1 cellular context compared by ENCODE assay signal in the genomic region with DNA sequence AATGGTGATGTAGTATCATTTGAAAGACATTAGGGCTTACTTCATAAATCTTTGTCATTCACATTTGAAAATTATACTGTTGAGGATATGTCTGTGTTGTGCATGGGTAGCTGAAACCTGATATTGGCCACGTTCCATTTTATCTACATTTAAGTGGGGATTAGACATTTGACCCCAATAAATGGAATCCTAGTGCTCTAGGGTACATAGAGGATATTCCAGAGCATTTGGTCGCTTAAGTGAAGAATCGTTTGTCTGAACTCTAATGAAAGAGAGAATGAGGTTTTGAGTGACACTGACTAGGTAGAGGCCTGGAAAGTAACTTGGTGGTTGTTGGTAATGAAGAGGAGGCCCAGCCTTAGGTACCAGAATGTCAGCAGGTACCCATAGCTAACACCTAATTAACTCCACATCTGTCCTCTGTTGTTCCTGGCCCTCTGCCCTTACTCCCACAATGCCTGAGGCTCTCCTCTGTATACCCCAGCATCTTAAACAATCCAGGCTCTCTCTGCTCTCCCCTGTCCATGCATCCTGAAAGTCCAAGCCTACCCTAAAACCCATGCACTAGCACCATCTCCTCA.
TF ChIP-seq lines count a peak whose summit lies in the region.

No MANE protein-coding gene starts in this region.

TF ChIP-seq in HEK293, 187 proteins besides CTCF, POLR2A, EP300 and RAD21 (continued from another document and continues in another):
- TF ChIP-seq, protein P1, sequence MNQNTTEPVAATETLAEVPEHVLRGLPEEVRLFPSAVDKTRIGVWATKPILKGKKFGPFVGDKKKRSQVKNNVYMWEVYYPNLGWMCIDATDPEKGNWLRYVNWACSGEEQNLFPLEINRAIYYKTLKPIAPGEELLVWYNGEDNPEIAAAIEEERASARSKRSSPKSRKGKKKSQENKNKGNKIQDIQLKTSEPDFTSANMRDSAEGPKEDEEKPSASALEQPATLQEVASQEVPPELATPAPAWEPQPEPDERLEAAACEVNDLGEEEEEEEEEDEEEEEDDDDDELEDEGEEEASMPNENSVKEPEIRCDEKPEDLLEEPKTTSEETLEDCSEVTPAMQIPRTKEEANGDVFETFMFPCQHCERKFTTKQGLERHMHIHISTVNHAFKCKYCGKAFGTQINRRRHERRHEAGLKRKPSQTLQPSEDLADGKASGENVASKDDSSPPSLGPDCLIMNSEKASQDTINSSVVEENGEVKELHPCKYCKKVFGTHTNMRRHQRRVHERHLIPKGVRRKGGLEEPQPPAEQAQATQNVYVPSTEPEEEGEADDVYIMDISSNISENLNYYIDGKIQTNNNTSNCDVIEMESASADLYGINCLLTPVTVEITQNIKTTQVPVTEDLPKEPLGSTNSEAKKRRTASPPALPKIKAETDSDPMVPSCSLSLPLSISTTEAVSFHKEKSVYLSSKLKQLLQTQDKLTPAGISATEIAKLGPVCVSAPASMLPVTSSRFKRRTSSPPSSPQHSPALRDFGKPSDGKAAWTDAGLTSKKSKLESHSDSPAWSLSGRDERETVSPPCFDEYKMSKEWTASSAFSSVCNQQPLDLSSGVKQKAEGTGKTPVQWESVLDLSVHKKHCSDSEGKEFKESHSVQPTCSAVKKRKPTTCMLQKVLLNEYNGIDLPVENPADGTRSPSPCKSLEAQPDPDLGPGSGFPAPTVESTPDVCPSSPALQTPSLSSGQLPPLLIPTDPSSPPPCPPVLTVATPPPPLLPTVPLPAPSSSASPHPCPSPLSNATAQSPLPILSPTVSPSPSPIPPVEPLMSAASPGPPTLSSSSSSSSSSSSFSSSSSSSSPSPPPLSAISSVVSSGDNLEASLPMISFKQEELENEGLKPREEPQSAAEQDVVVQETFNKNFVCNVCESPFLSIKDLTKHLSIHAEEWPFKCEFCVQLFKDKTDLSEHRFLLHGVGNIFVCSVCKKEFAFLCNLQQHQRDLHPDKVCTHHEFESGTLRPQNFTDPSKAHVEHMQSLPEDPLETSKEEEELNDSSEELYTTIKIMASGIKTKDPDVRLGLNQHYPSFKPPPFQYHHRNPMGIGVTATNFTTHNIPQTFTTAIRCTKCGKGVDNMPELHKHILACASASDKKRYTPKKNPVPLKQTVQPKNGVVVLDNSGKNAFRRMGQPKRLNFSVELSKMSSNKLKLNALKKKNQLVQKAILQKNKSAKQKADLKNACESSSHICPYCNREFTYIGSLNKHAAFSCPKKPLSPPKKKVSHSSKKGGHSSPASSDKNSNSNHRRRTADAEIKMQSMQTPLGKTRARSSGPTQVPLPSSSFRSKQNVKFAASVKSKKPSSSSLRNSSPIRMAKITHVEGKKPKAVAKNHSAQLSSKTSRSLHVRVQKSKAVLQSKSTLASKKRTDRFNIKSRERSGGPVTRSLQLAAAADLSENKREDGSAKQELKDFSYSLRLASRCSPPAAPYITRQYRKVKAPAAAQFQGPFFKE (tag by site-specific recombination; IDR thresholded peaks at IDR 0.05; ENCODE audit: borderline replicate concordance): no peak
- TF ChIP-seq IKZF3 (tag by site-specific recombination; IDR thresholded peaks at IDR 0.05): peak; percentile 65
- no peak for TF ChIP-seq ZNF776 (tag by site-specific recombination; IDR thresholded peaks at IDR 0.05; ENCODE audit: borderline replicate concordance)
- TF ChIP-seq, protein P2, sequence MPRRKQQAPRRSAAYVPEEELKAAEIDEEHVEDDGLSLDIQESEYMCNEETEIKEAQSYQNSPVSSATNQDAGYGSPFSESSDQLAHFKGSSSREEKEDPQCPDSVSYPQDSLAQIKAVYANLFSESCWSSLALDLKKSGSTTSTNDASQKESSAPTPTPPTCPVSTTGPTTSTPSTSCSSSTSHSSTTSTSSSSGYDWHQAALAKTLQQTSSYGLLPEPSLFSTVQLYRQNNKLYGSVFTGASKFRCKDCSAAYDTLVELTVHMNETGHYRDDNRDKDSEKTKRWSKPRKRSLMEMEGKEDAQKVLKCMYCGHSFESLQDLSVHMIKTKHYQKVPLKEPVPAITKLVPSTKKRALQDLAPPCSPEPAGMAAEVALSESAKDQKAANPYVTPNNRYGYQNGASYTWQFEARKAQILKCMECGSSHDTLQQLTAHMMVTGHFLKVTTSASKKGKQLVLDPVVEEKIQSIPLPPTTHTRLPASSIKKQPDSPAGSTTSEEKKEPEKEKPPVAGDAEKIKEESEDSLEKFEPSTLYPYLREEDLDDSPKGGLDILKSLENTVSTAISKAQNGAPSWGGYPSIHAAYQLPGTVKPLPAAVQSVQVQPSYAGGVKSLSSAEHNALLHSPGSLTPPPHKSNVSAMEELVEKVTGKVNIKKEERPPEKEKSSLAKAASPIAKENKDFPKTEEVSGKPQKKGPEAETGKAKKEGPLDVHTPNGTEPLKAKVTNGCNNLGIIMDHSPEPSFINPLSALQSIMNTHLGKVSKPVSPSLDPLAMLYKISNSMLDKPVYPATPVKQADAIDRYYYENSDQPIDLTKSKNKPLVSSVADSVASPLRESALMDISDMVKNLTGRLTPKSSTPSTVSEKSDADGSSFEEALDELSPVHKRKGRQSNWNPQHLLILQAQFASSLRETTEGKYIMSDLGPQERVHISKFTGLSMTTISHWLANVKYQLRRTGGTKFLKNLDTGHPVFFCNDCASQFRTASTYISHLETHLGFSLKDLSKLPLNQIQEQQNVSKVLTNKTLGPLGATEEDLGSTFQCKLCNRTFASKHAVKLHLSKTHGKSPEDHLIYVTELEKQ (tag by site-specific recombination; IDR thresholded peaks at IDR 0.05; ENCODE audit: borderline replicate concordance): 0 out of 2 replicates have a peak, but pooled peaks have one; percentile 51
- TF ChIP-seq GLI2 (tag by site-specific recombination; IDR thresholded peaks at IDR 0.05; ENCODE audit: borderline replicate concordance, low read depth): no peak
- TF ChIP-seq ZNF23 (tag by site-specific recombination; IDR thresholded peaks at IDR 0.05; ENCODE audit: borderline replicate concordance): no peak
- TF ChIP-seq ZNF112 (tag by site-specific recombination; IDR thresholded peaks at IDR 0.05): no peak
- peak; percentile 81 for TF ChIP-seq OSR2 (tag by site-specific recombination; IDR thresholded peaks at IDR 0.05)
- TF ChIP-seq BCL11B (tag by site-specific recombination; IDR thresholded peaks at IDR 0.05; ENCODE audit: low read depth): no peak
- TF ChIP-seq ZNF140 (tag by site-specific recombination; IDR thresholded peaks at IDR 0.05): no peak
- TF ChIP-seq ZNF555 (tag by site-specific recombination; conservative IDR thresholded peaks at IDR 0.05): no peak
- no peak for TF ChIP-seq ZNF184 (tag by site-specific recombination; IDR thresholded peaks at IDR 0.05)
- TF ChIP-seq, protein P3, sequence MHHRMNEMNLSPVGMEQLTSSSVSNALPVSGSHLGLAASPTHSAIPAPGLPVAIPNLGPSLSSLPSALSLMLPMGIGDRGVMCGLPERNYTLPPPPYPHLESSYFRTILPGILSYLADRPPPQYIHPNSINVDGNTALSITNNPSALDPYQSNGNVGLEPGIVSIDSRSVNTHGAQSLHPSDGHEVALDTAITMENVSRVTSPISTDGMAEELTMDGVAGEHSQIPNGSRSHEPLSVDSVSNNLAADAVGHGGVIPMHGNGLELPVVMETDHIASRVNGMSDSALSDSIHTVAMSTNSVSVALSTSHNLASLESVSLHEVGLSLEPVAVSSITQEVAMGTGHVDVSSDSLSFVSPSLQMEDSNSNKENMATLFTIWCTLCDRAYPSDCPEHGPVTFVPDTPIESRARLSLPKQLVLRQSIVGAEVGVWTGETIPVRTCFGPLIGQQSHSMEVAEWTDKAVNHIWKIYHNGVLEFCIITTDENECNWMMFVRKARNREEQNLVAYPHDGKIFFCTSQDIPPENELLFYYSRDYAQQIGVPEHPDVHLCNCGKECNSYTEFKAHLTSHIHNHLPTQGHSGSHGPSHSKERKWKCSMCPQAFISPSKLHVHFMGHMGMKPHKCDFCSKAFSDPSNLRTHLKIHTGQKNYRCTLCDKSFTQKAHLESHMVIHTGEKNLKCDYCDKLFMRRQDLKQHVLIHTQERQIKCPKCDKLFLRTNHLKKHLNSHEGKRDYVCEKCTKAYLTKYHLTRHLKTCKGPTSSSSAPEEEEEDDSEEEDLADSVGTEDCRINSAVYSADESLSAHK (tag by site-specific recombination; IDR thresholded peaks at IDR 0.05): peak; percentile 80
- TF ChIP-seq KLF16 (tag by site-specific recombination; IDR thresholded peaks at IDR 0.05): no peak
- TF ChIP-seq ZEB2 (tag by site-specific recombination; IDR thresholded peaks at IDR 0.05): 0 out of 2 replicates have a peak, but pooled peaks have one; percentile 21
- TF ChIP-seq ZNF146 (tag by site-specific recombination; IDR thresholded peaks at IDR 0.05): no peak
- no peak for TF ChIP-seq ZNF266 (tag by site-specific recombination; IDR thresholded peaks at IDR 0.05; ENCODE audit: low read depth)
- no peak for TF ChIP-seq ZNF707 (tag by site-specific recombination; IDR thresholded peaks at IDR 0.05)
- TF ChIP-seq ZNF837 (tag by site-specific recombination; IDR thresholded peaks at IDR 0.05): no peak
- no peak for TF ChIP-seq ZFHX2 (tag by site-specific recombination; conservative IDR thresholded peaks at IDR 0.05)
- TF ChIP-seq ZNF785 (tag by site-specific recombination; IDR thresholded peaks at IDR 0.05): no peak
- no peak for TF ChIP-seq SP3 (tag by site-specific recombination; IDR thresholded peaks at IDR 0.05)
- peak; percentile 93 for TF ChIP-seq ZNF843 (tag by site-specific recombination; IDR thresholded peaks at IDR 0.05)
- no peak for TF ChIP-seq HIC1 (tag by site-specific recombination; IDR thresholded peaks at IDR 0.05)
- TF ChIP-seq ZNF580 (tag by site-specific recombination; IDR thresholded peaks at IDR 0.05): 0 out of 2 replicates have a peak, but pooled peaks have one; percentile 42
- TF ChIP-seq ZNF600 (tag by site-specific recombination; IDR thresholded peaks at IDR 0.05): no peak
- no peak for TF ChIP-seq ZNF558 (tag by site-specific recombination; IDR thresholded peaks at IDR 0.05)
- TF ChIP-seq ZSCAN23 (tag by site-specific recombination; IDR thresholded peaks at IDR 0.05): no peak
- peak; percentile 27; the same call in 1 of the 2 replicates for TF ChIP-seq ZBTB8A (tag by site-specific recombination; IDR thresholded peaks at IDR 0.05)
- no peak for TF ChIP-seq ZNF175 (tag by site-specific recombination; IDR thresholded peaks at IDR 0.05)
- peak; percentile 59; the same call in 1 of the 2 replicates for TF ChIP-seq PRDM6 (tag by site-specific recombination; IDR thresholded peaks at IDR 0.05)
- peak; percentile 84 for TF ChIP-seq FEZF1 (tag by site-specific recombination; IDR thresholded peaks at IDR 0.05)
- no peak for TF ChIP-seq ZNF529 (tag by site-specific recombination; IDR thresholded peaks at IDR 0.05; ENCODE audit: insufficient replicate concordance)
- no peak for TF ChIP-seq ZNF704 (tag by site-specific recombination; IDR thresholded peaks at IDR 0.05)
- TF ChIP-seq ZNF501 (tag by site-specific recombination; IDR thresholded peaks at IDR 0.05): peak; percentile 30; the same call in 1 of the 2 replicates
- no peak for TF ChIP-seq ZNF394 (tag by site-specific recombination; IDR thresholded peaks at IDR 0.05; ENCODE audit: borderline replicate concordance)
- TF ChIP-seq WT1 (tag by site-specific recombination; IDR thresholded peaks at IDR 0.05): 0 out of 2 replicates have a peak, but pooled peaks have one; percentile 59
- no peak for TF ChIP-seq ZNF561 (tag by site-specific recombination; IDR thresholded peaks at IDR 0.05; ENCODE audit: borderline replicate concordance)
- 0 out of 2 replicates have a peak, but pooled peaks have one; percentile 7 for TF ChIP-seq BCL6B (tag by site-specific recombination; IDR thresholded peaks at IDR 0.05)
- no peak for TF ChIP-seq ZNF341 (tag by site-specific recombination; IDR thresholded peaks at IDR 0.05; ENCODE audit: low read depth)
- TF ChIP-seq ZNF37A (tag by site-specific recombination; IDR thresholded peaks at IDR 0.05): no peak
